Comparison of ENCODE assay signal across 1 cellular context in genomic region chr6:139433647-139434419, GRCh38.
TF ChIP-seq lines count a peak whose summit lies in the region.

No MANE protein-coding gene starts in this region.

TF ChIP-seq in IMR-90, 13 proteins besides CTCF, POLR2A, EP300 and RAD21 (continued from another document):
- TF ChIP-seq MAZ (IDR thresholded peaks at IDR 0.05; ENCODE audit: borderline replicate concordance, low read depth, low read length) (no peak), CEBPB (IDR thresholded peaks at IDR 0.05; ENCODE audit: low read depth, low read length) (no peak), MXI1 (IDR thresholded peaks at IDR 0.05; ENCODE audit: borderline replicate concordance, low read depth, low read length) (no peak), FOS (IDR thresholded peaks at IDR 0.05; ENCODE audit: low read depth, low read length) (no peak), NFE2L2 (IDR thresholded peaks at IDR 0.05; ENCODE audit: low read depth, low read length) (no peak), RFX5 (IDR thresholded peaks at IDR 0.05; ENCODE audit: low read depth, low read length) (no peak), RCOR1 (IDR thresholded peaks at IDR 0.05; ENCODE audit: insufficient replicate concordance, low read length) (no peak)
